In the genomic region with DNA sequence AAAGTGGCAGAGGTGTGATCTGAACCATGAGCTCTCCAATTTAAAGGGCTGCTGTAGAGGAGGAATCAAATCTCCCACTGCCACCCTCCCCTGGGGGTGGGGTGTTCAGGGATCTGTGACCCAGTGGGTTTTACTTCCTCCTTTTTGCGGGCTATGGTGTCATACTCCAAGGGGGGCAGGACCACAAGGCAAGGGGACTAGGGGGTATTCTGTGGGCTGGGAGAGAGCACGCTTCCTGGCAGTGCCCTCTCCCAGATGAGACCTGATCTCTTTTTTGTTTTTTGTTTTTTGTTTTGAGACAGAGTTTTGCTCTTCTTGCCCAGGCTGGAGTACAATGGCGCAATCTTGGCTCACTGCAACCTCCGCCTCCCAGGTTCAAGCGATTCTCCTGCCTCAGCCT, we compare ENCODE assay signal across 14 cellular contexts. TPM values are rescaled to one million over a fixed set of nuclear protein-coding genes. Genes with fewer than 3 reads are reported as not detected.
DNase-seq lines count a peak whose midpoint lies in the region; ATAC-seq and TF ChIP-seq lines count a peak whose summit lies in the region.
"Had no signal": no experiment of that assay in that cellular context is flagged by ENCODE, and none has a peak within 500 bp of the region (broad histone marks: within the 10 kb centered on the region; RNA-seq: fewer than 3 reads in every experiment).

No MANE protein-coding gene starts in this region.

- no peak for TF ChIP-seq CTCF in GM10266 (IDR thresholded peaks at IDR 0.05; ENCODE audit: control insufficient read depth, insufficient read depth, low read depth, missing control alignments)

- no peak for DNase-seq in left cardiac atrium
- no peak for DNase-seq in cardiac septum (ENCODE audit: low spot score)
- DNase-seq in NOMO-1 (lab: John Stamatoyannopoulos, UW; ENCODE audit: unreplicated experiment in 2 of 2): peak; percentile 74 to 84
- DNase-seq in germinal center (ENCODE audit: low spot score): peak; percentile 81
- no peak for DNase-seq in GM10266 (ENCODE audit: extremely low spot score)
- DNase-seq in COR-L47 (lab: John Stamatoyannopoulos, UW): no peak
- DNase-seq: DMS53, NCI-H1417 treated with DMSO at 0.1 percent for 48 hours, sigmoid colon, T-helper 1 cell had no signal

- intact Hi-C loops in left cardiac atrium (cut with DNase I): loop anchor here in 1 of 2 donors (5.0 kb wide), 1 partner anchor 39 kb away; no protein-coding TSS in a partner anchor
- intact Hi-C loops in cardiac septum (cut with DNase I): no loop called here

- ATAC-seq in left cardiac atrium (peak; percentile 40 to 63), HG03175 (IDR thresholded peaks at IDR 0.05; ENCODE audit: unreplicated experiment) (no peak), GM18907 (IDR thresholded peaks at IDR 0.05; ENCODE audit: unreplicated experiment) (no peak)
- ATAC-seq: A549 had no signal

RNA-seq across cellular contexts. Expression of gene PLD3, which starts 10.3 kb away (rescaled TPM):
- total RNA-seq in left cardiac atrium (100 to 1,000 TPM; 193 to 202 TPM), cardiac septum (163 TPM)

RNA-seq across cellular contexts. Expression of gene C19orf47, which starts 10.6 kb away (rescaled TPM):
- total RNA-seq in left cardiac atrium: 100 to 1,000 TPM in 1 of 2 donors, 10 to 100 TPM in 1; 96.5 to 127 TPM
- 135 TPM for total RNA-seq in cardiac septum

RNA-seq across cellular contexts. Expression of gene HIPK4, which starts 31.2 kb away (rescaled TPM):
- total RNA-seq in left cardiac atrium (under 1 TPM; 0.09 to 0.10 TPM), cardiac septum (0.08 TPM)
- total RNA-seq: thoracic aorta had no signal

RNA-seq across cellular contexts. Expression of gene PRX, which starts 54.4 kb away (rescaled TPM):
- total RNA-seq in left cardiac atrium: 1 to 10 TPM; 2.8 to 3.6 TPM
- total RNA-seq in cardiac septum: 3.5 TPM

Comparison
In these comparisons a context has a peak if more than half of its experiments do, and no peak if none do; other contexts are left out.
1. ATAC-seq: peak in left cardiac atrium (2 of 2); none in HG03175 (single experiment) and GM18907 (single experiment).
2. DNase-seq: peak in NOMO-1 (2 of 2) and germinal center (single experiment); none in left cardiac atrium (single experiment), cardiac septum (single experiment), GM10266 (single experiment) and COR-L47 (single experiment).